1 cellular context compared by ENCODE assay signal in genomic region chr6:90282265-90282664, GRCh38.
TF ChIP-seq lines count a peak whose summit lies in the region.

No MANE protein-coding gene starts in this region.

TF ChIP-seq in HEK293, 187 proteins besides CTCF, POLR2A, EP300 and RAD21 (continued from another document):
- TF ChIP-seq ZNF146 (tag by site-specific recombination; IDR thresholded peaks at IDR 0.05), result peak; percentile 94
